In genomic region chr17:45282683-45283644, GRCh38 we compare ENCODE assay signal across 12 cellular contexts. TPM values are rescaled to one million over a fixed set of nuclear protein-coding genes. Genes with fewer than 3 reads are reported as not detected.
DNase-seq lines count a peak whose midpoint lies in the region; ATAC-seq, FAIRE-seq and TF ChIP-seq lines count a peak whose summit lies in the region.
"Had no signal": no experiment of that assay in that cellular context is flagged by ENCODE, and none has a peak within 500 bp of the region (broad histone marks: within the 10 kb centered on the region; RNA-seq: fewer than 3 reads in every experiment).

No MANE protein-coding gene starts in this region.

- H3K4me1 Mint-ChIP-seq in brain, result peaks cover 36% of the 10 kb centered on the region

- H3K4me1 ChIP-seq in small intestine (ENCODE audit: control insufficient read depth in 2 of 2, insufficient read depth in 1 of 2, low read depth in 1 of 2, low read length in 1 of 2), result peaks cover 2 to 9% of the 10 kb centered on the region in 2 donors

- no peaks in the 10 kb centered on the region for H3K9me3 Mint-ChIP-seq in brain
- H3K9me3 Mint-ChIP-seq: dendritic cell treated with granulocyte-macrophage colony-stimulating factor and Interleukin-4, amounts not matched to agents 40 ng/mL and 50 ng/mL, for 4 days; IgD-negative memory B cell; mesothelial cell of epicardium had no signal

- H3K4me3 ChIP-seq in AG10803 (ENCODE audit: low read length) (no peak overlapping the region), small intestine (ENCODE audit: low read depth in 1 of 2, low read length in 2 of 2) (no peak overlapping the region)

- peaks cover 3% of the 10 kb centered on the region for H3K27me3 Mint-ChIP-seq in brain
- H3K27me3 Mint-ChIP-seq: dendritic cell treated with granulocyte-macrophage colony-stimulating factor and Interleukin-4, amounts not matched to agents 40 ng/mL and 50 ng/mL, for 4 days; IgD-negative memory B cell had no signal

- ATAC-seq in GM21529 (IDR thresholded peaks at IDR 0.05; ENCODE audit: unreplicated experiment) (no peak), GM18858 (IDR thresholded peaks at IDR 0.05; ENCODE audit: unreplicated experiment) (no peak)

- H3K36me3 ChIP-seq in small intestine (ENCODE audit: control insufficient read depth in 2 of 2, insufficient read depth in 2 of 2, low read length in 2 of 2), result peaks cover 3 to 16% of the 10 kb centered on the region in 2 donors

- FAIRE-seq in small intestine (lab: Jason Lieb, UNC), result no peak

- TF ChIP-seq CTCF in AG10803 (conservative IDR thresholded peaks at IDR 0.05; ENCODE audit: low read length) (no peak), brain (conservative IDR thresholded peaks at IDR 0.05) (no peak)

- H3K9me3 ChIP-seq in small intestine (ENCODE audit: control insufficient read depth, low read depth), result no peaks in the 10 kb centered on the region

- DNase-seq in AG10803 (ENCODE audit: low read depth), result peak; percentile 42
- peak; percentile 91 for DNase-seq in NCI-H2029 (lab: John Stamatoyannopoulos, UW)
- DNase-seq in myocyte (ENCODE audit: low read depth), result peak; percentile 100
- no peak for DNase-seq in small intestine
- no peak for DNase-seq in OCI-M2 (lab: John Stamatoyannopoulos, UW; ENCODE audit: unreplicated experiment)
- DNase-seq: T-helper 1 cell had no signal

- 71 to 79% (median 77%) methylated on average over 21 of the region's 21 CpGs for WGBS in small intestine, 3 donors

- H3K4me3 Mint-ChIP-seq in brain, result peak overlapping the region in 1 of 5 experiments; percentile 8
- H3K4me3 Mint-ChIP-seq: dendritic cell treated with granulocyte-macrophage colony-stimulating factor and Interleukin-4, amounts not matched to agents 40 ng/mL and 50 ng/mL, for 4 days; mesothelial cell of epicardium had no signal

- H3K27me3 ChIP-seq in small intestine (ENCODE audit: control insufficient read depth in 2 of 2, insufficient read depth in 2 of 2, low read length in 2 of 2), result no peaks in the 10 kb centered on the region

- peak overlapping the region in 4 of 5 experiments; percentile 53 to 87 (median 80) for H3K27ac Mint-ChIP-seq in brain
- H3K27ac Mint-ChIP-seq: mesothelial cell of epicardium had no signal

- peaks cover 63% of the 10 kb centered on the region for H3K36me3 Mint-ChIP-seq in brain
- H3K36me3 Mint-ChIP-seq: IgD-negative memory B cell had no signal

- peak overlapping the region in 1 of 2 donors; percentile 51 for H3K27ac ChIP-seq in small intestine (ENCODE audit: low read depth in 1 of 2, low read length in 1 of 2)

RNA-seq across cellular contexts. Expression of gene SPATA32, which starts 21.1 kb away (rescaled TPM):
- polyA plus RNA-seq in brain (ENCODE audit: insufficient read depth, low read depth, low replicate concordance) (not detected), small intestine (under 1 TPM in 1 of 3 donors, not detected in 2; 0.04 TPM)
- total RNA-seq in myocyte, result not detected in 2 replicates
- not detected for polyA plus RNA-seq in myocyte (2012)
- total RNA-seq: mesothelial cell of epicardium had no signal

RNA-seq across cellular contexts. Expression of gene MAP3K14, which starts 33.9 kb away (rescaled TPM):
- polyA plus RNA-seq in brain (ENCODE audit: insufficient read depth, low read depth, low replicate concordance) (6.8 TPM), small intestine (10 to 100 TPM; 10.8 to 19.2 (median 11.3) TPM)
- 9.2 and 16.4 TPM in 2 replicates for total RNA-seq in myocyte
- polyA plus RNA-seq in myocyte (2012), result 10.6 TPM

Comparison
In these comparisons a context has a peak if more than half of its experiments do, and no peak if none do; other contexts are left out.
1. DNase-seq: peak in AG10803 (single experiment), NCI-H2029 (single experiment) and myocyte (single experiment); none in small intestine (single experiment) and OCI-M2 (single experiment).